ENCODE assay signal across 1 cellular context in genomic region chr15:73964736-73965093, GRCh38.
A peak's percentile ranks its signal among the peaks of the same experiment; 100 is the strongest.
TF ChIP-seq lines count a peak whose summit lies in the region.

No MANE protein-coding gene starts in this region.

TF ChIP-seq in HepG2, 621 proteins besides CTCF, POLR2A, EP300 and RAD21 (continued from another document):
- TF ChIP-seq ZBTB49 (CRISPR knock-in tag; IDR thresholded peaks at IDR 0.05; ENCODE audit: borderline replicate concordance), result peak; percentile 32; the same call in 1 of the 2 replicates
- peak; percentile 36; the same call in 1 of the 2 replicates for TF ChIP-seq SMAD1 (CRISPR knock-in tag; IDR thresholded peaks at IDR 0.05; ENCODE audit: borderline replicate concordance, low read depth)
- 0 out of 2 replicates have a peak, but pooled peaks have one; percentile 17 for TF ChIP-seq CBX5 (CRISPR knock-in tag; IDR thresholded peaks at IDR 0.05; ENCODE audit: borderline replicate concordance)
- peak; percentile 35 to 70; a peak in 3 of 4 replicates for TF ChIP-seq HMGXB4 (CRISPR knock-in tag; IDR thresholded peaks at IDR 0.05; ENCODE audit: borderline replicate concordance in 1 of 2, low read depth in 1 of 2)
- TF ChIP-seq, protein P1, sequence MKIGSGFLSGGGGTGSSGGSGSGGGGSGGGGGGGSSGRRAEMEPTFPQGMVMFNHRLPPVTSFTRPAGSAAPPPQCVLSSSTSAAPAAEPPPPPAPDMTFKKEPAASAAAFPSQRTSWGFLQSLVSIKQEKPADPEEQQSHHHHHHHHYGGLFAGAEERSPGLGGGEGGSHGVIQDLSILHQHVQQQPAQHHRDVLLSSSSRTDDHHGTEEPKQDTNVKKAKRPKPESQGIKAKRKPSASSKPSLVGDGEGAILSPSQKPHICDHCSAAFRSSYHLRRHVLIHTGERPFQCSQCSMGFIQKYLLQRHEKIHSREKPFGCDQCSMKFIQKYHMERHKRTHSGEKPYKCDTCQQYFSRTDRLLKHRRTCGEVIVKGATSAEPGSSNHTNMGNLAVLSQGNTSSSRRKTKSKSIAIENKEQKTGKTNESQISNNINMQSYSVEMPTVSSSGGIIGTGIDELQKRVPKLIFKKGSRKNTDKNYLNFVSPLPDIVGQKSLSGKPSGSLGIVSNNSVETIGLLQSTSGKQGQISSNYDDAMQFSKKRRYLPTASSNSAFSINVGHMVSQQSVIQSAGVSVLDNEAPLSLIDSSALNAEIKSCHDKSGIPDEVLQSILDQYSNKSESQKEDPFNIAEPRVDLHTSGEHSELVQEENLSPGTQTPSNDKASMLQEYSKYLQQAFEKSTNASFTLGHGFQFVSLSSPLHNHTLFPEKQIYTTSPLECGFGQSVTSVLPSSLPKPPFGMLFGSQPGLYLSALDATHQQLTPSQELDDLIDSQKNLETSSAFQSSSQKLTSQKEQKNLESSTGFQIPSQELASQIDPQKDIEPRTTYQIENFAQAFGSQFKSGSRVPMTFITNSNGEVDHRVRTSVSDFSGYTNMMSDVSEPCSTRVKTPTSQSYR (CRISPR knock-in tag; IDR thresholded peaks at IDR 0.05; ENCODE audit: borderline replicate concordance), result no peak
- TF ChIP-seq NFKB2 (CRISPR knock-in tag; IDR thresholded peaks at IDR 0.05; ENCODE audit: borderline replicate concordance), result no peak
- TF ChIP-seq PATZ1 (CRISPR knock-in tag; IDR thresholded peaks at IDR 0.05), result 0 out of 2 replicates have a peak, but pooled peaks have one; percentile 7
- peak; percentile 30; the same call in 1 of the 2 replicates for TF ChIP-seq HDAC2 (CRISPR knock-in tag; IDR thresholded peaks at IDR 0.05)
- no peak for TF ChIP-seq MXD3 (CRISPR knock-in tag; IDR thresholded peaks at IDR 0.05)
- peak; percentile 35; the same call in 1 of the 2 replicates for TF ChIP-seq ZNF788 (CRISPR knock-in tag; IDR thresholded peaks at IDR 0.05; ENCODE audit: borderline replicate concordance)
- 0 out of 2 replicates have a peak, but pooled peaks have one; percentile 20 for TF ChIP-seq TARDBP (CRISPR knock-in tag; IDR thresholded peaks at IDR 0.05)
- TF ChIP-seq STAT5B (CRISPR knock-in tag; IDR thresholded peaks at IDR 0.05), result no peak
- TF ChIP-seq ZNF331 (CRISPR knock-in tag; IDR thresholded peaks at IDR 0.05), result 0 out of 2 replicates have a peak, but pooled peaks have one; percentile 19
- TF ChIP-seq ZNF101 (CRISPR knock-in tag; IDR thresholded peaks at IDR 0.05; ENCODE audit: borderline replicate concordance, low read depth), result no peak
- 0 out of 2 replicates have a peak, but pooled peaks have one; percentile 35 for TF ChIP-seq ZNF350 (CRISPR knock-in tag; IDR thresholded peaks at IDR 0.05; ENCODE audit: borderline replicate concordance, low read depth)
- peak; percentile 35; the same call in 1 of the 2 replicates for TF ChIP-seq EED (CRISPR knock-in tag; IDR thresholded peaks at IDR 0.05)
- TF ChIP-seq SMC3 (IDR thresholded peaks at IDR 0.05; ENCODE audit: low read length), result peak; percentile 82
- TF ChIP-seq ZNF891 (CRISPR knock-in tag; IDR thresholded peaks at IDR 0.05), result 0 out of 2 replicates have a peak, but pooled peaks have one; percentile 29
- TF ChIP-seq ZNF619 (CRISPR knock-in tag; IDR thresholded peaks at IDR 0.05), result 0 out of 2 replicates have a peak, but pooled peaks have one; percentile 45
- TF ChIP-seq ZNF335 (CRISPR knock-in tag; IDR thresholded peaks at IDR 0.05), result 0 out of 2 replicates have a peak, but pooled peaks have one; percentile 27
- TF ChIP-seq STAG1 (CRISPR knock-in tag; IDR thresholded peaks at IDR 0.05), result peak; percentile 53
- 0 out of 2 replicates have a peak, but pooled peaks have one; percentile 21 for TF ChIP-seq MYC (CRISPR knock-in tag; IDR thresholded peaks at IDR 0.05; ENCODE audit: borderline replicate concordance)
- TF ChIP-seq ZNF777 (CRISPR knock-in tag; IDR thresholded peaks at IDR 0.05), result peak; percentile 37; the same call in 1 of the 2 replicates
- TF ChIP-seq KDM2A (CRISPR knock-in tag; IDR thresholded peaks at IDR 0.05; ENCODE audit: borderline replicate concordance, low read depth), result peak; percentile 37; the same call in 1 of the 2 replicates
- TF ChIP-seq BORCS8-MEF2B (CRISPR knock-in tag; IDR thresholded peaks at IDR 0.05), result peak; percentile 59; the same call in 1 of the 2 replicates
